ENCODE assay signal across 17 cellular contexts in genomic region chr9:128716581-128717254, GRCh38.
"Had no signal": no experiment of that assay in that cellular context is flagged by ENCODE, and none has a peak within 500 bp of the region (broad histone marks: within the 10 kb centered on the region; RNA-seq: fewer than 3 reads in every experiment).

No MANE protein-coding gene starts in this region.

- H3K27me3 ChIP-seq: ascending aorta, esophagus squamous epithelium, pancreas, suprapubic skin, upper lobe of left lung had no signal

- ATAC-seq: activated T-cell treated with anti-CD3 and anti-CD28 coated beads, Interleukin-2, amount 50 U/mL, for 72 hours; left lobe of liver; pancreas; stimulated activated memory B cell treated with anti-CD40 and anti-IgM and Interleukin-4, amounts not matched to agents 10 μg/mL and 1 μg/mL and 100 μg/mL, for 72 hours had no signal

- H3K4me3 ChIP-seq: ascending aorta, esophagus squamous epithelium, pancreas, suprapubic skin, upper lobe of left lung had no signal

- H3K9me3 Mint-ChIP-seq: activated CD4-positive, alpha-beta memory T cell treated with anti-CD3 and anti-CD28 coated beads for 36 hours; activated T-cell treated with anti-CD3 and anti-CD28 coated beads, Interleukin-2, amount 50 U/mL, for 72 hours; stimulated activated memory B cell treated with anti-CD40 and anti-IgM and Interleukin-4, amounts not matched to agents 10 μg/mL and 1 μg/mL and 100 μg/mL, for 72 hours had no signal

- H3K27ac Mint-ChIP-seq: activated CD4-positive, alpha-beta memory T cell treated with anti-CD3 and anti-CD28 coated beads for 36 hours; activated T-cell treated with anti-CD3 and anti-CD28 coated beads, Interleukin-2, amount 50 U/mL, for 72 hours; stimulated activated memory B cell treated with anti-CD40 and anti-IgM and Interleukin-4, amounts not matched to agents 10 μg/mL and 1 μg/mL and 100 μg/mL, for 72 hours had no signal

- H3K9me3 ChIP-seq: ascending aorta, esophagus squamous epithelium, pancreas, suprapubic skin, upper lobe of left lung had no signal

- H3K27me3 Mint-ChIP-seq: activated CD4-positive, alpha-beta memory T cell treated with anti-CD3 and anti-CD28 coated beads for 36 hours; stimulated activated memory B cell treated with anti-CD40 and anti-IgM and Interleukin-4, amounts not matched to agents 10 μg/mL and 1 μg/mL and 100 μg/mL, for 72 hours had no signal

- H3K4me3 Mint-ChIP-seq: activated CD4-positive, alpha-beta memory T cell treated with anti-CD3 and anti-CD28 coated beads for 36 hours; activated T-cell treated with anti-CD3 and anti-CD28 coated beads, Interleukin-2, amount 50 U/mL, for 72 hours; stimulated activated memory B cell treated with anti-CD40 and anti-IgM and Interleukin-4, amounts not matched to agents 10 μg/mL and 1 μg/mL and 100 μg/mL, for 72 hours had no signal

- FAIRE-seq: colon, pancreas had no signal

- H3K4me1 ChIP-seq: ascending aorta, pancreas had no signal

- H3K27ac ChIP-seq: ascending aorta, esophagus squamous epithelium, pancreas, suprapubic skin, upper lobe of left lung, VCaP had no signal

- H3K36me3 ChIP-seq: pancreas had no signal

- DNase-seq: activated CD4-positive, alpha-beta memory T cell treated with anti-CD3 and anti-CD28 coated beads for 36 hours; activated CD8-positive, alpha-beta memory T cell treated with anti-CD3 and anti-CD28 coated beads, Interleukin-2, amount 50 U/mL, for 4 hours; activated gamma-delta T cell treated with Interleukin-2 at 50 U/mL for 16 hours; activated T-cell treated with anti-CD3 and anti-CD28 coated beads, Interleukin-2, amount 50 U/mL, for 72 hours; esophagus squamous epithelium; foreskin fibroblast; glutamatergic neuron; mesenchymal stem cell; T1000; upper lobe of left lung had no signal
